Comparison of ENCODE assay signal across 31 cellular contexts in the genomic region with DNA sequence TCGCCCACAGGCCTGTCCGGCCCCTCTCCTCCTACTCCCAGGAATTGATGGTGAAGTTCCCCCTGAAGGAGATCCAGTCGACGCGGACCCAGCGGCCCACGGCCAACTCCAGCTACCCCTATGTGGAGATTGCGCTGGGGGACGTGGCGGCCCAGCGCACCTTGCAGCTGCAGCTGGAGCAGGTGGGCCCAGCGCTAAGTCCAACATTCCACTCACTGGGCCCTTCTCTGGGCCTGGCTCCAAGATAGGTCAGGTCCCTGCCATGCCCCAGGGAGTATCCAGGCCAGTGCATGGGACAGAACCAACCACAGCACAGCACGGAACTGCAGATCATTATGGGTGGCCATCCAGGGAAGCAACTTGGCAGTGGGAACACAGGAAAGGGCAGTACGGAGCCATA.
"Had no signal": no experiment of that assay in that cellular context is flagged by ENCODE, and none has a peak within 500 bp of the region (broad histone marks: within the 10 kb centered on the region; RNA-seq: fewer than 3 reads in every experiment).

No MANE protein-coding gene starts in this region.

- ATAC-seq: esophagus mucosa; foreskin keratinocyte; gastroesophageal sphincter; left colon; mucosa of descending colon; psoas muscle; right cardiac atrium; stimulated activated memory B cell treated with anti-CD40 and anti-IgM and Interleukin-4, amounts not matched to agents 10 μg/mL and 1 μg/mL and 100 μg/mL, for 72 hours had no signal

- H3K9me3 Mint-ChIP-seq: endodermal cell; immature natural killer cell; mesothelial cell of epicardium; nephron; stimulated activated memory B cell treated with anti-CD40 and anti-IgM and Interleukin-4, amounts not matched to agents 10 μg/mL and 1 μg/mL and 100 μg/mL, for 72 hours had no signal

- H3K27me3 Mint-ChIP-seq: dendritic cell treated with granulocyte-macrophage colony-stimulating factor and Interleukin-4, amounts not matched to agents 40 ng/mL and 50 ng/mL, for 4 days; naive B cell; stimulated activated memory B cell treated with anti-CD40 and anti-IgM and Interleukin-4, amounts not matched to agents 10 μg/mL and 1 μg/mL and 100 μg/mL, for 72 hours had no signal

- H3K4me3 ChIP-seq: gastroesophageal sphincter, heart left ventricle, hepatocyte, mucosa of descending colon, ovary, psoas muscle, skin epidermis, spleen, thoracic aorta, tibial nerve, upper lobe of left lung had no signal

- H3K36me3 Mint-ChIP-seq: mesothelial cell of epicardium; naive B cell; stimulated activated memory B cell treated with anti-CD40 and anti-IgM and Interleukin-4, amounts not matched to agents 10 μg/mL and 1 μg/mL and 100 μg/mL, for 72 hours had no signal

- H3K36me3 ChIP-seq: gastroesophageal sphincter, heart left ventricle, ovary, spleen, upper lobe of left lung had no signal

- H3K27ac ChIP-seq: epithelial cell of prostate, foreskin keratinocyte, gastroesophageal sphincter, hepatocyte, ovary, psoas muscle, skin epidermis, thoracic aorta, tibial nerve had no signal

- H3K9me3 ChIP-seq: gastroesophageal sphincter, heart left ventricle, mucosa of descending colon, ovary, psoas muscle, spleen, thoracic aorta, tibial nerve, upper lobe of left lung had no signal

- H3K4me1 ChIP-seq: foreskin keratinocyte, gastroesophageal sphincter, tibial nerve, upper lobe of left lung had no signal

- H3K79me2 ChIP-seq: hepatocyte had no signal

- H2AFZ ChIP-seq: hepatocyte had no signal

- H3K27ac Mint-ChIP-seq: endodermal cell; immature natural killer cell; mesothelial cell of epicardium; stimulated activated memory B cell treated with anti-CD40 and anti-IgM and Interleukin-4, amounts not matched to agents 10 μg/mL and 1 μg/mL and 100 μg/mL, for 72 hours had no signal

- H3K4me1 Mint-ChIP-seq: endodermal cell, immature natural killer cell, mesothelial cell of epicardium had no signal

- H3K4me3 Mint-ChIP-seq: dendritic cell treated with granulocyte-macrophage colony-stimulating factor and Interleukin-4, amounts not matched to agents 40 ng/mL and 50 ng/mL, for 4 days; endodermal cell; immature natural killer cell; mesothelial cell of epicardium; naive B cell; nephron; stimulated activated memory B cell treated with anti-CD40 and anti-IgM and Interleukin-4, amounts not matched to agents 10 μg/mL and 1 μg/mL and 100 μg/mL, for 72 hours had no signal

- DNase-seq: effector CD8-positive, alpha-beta T cell; endodermal cell; foreskin keratinocyte; immature natural killer cell; islet precursor cell; kidney glomerular epithelial cell; left colon; mesenchymal stem cell; mucosa of descending colon; naive B cell; nucleus accumbens; ovary; psoas muscle; right cardiac atrium; spleen; stimulated activated CD4-positive, alpha-beta T cell treated with anti-CD3 and anti-CD28 coated beads, Interleukin-4, amount 100 ng/mL, for 4 hours; stimulated activated naive CD8-positive, alpha-beta T cell treated with anti-CD3 and anti-CD28 coated beads, Interleukin-15, Interleukin-2, amounts not matched to agents 100 U/mL and 50 U/mL, for 24 hours; substantia nigra had no signal

- H3K27me3 ChIP-seq: gastroesophageal sphincter, heart left ventricle, hepatocyte, ovary, spleen, tibial nerve, upper lobe of left lung had no signal

- H3K4me2 ChIP-seq: hepatocyte had no signal
